Comparison of ENCODE assay signal across 10 cellular contexts in genomic region chr5:132388244-132389050, GRCh38. TPM values are rescaled to one million over a fixed set of nuclear protein-coding genes. Genes with fewer than 3 reads are reported as not detected.
DNase-seq lines count a peak whose midpoint lies in the region; ATAC-seq, FAIRE-seq and TF ChIP-seq lines count a peak whose summit lies in the region.
"Had no signal": no experiment of that assay in that cellular context is flagged by ENCODE, and none has a peak within 500 bp of the region (broad histone marks: within the 10 kb centered on the region; RNA-seq: fewer than 3 reads in every experiment).

No MANE protein-coding gene starts in this region.

- H3K27ac ChIP-seq in HepG2 (ENCODE audit: extremely low read length, insufficient read depth, low read length) (no peak overlapping the region), thyroid gland (peak overlapping the region; percentile 89 to 93 (median 92))
- H3K27ac ChIP-seq: SK-N-MC had no signal

- in situ Hi-C loops in HepG2 (cut with HindIII; ENCODE audit: extremely low pct_ligation_motif_present, low pct_unique_long_range_greater_than_20kb), result loop anchor here (10.0 to 25.0 kb wide), 2 partner anchors 106 to 274 kb away; partner anchors contain the start of genes IL13, IL4 and IRF1

- H3K79me2 ChIP-seq in HepG2 (ENCODE audit: insufficient read depth, low read length), result no peaks in the 10 kb centered on the region

- peak; percentile 58 for DNase-seq in LNCaP clone FGC (ENCODE audit: low read depth)
- DNase-seq in central memory CD8-positive, alpha-beta T cell (ENCODE audit: low spot score in 2 of 2), result no peak
- no peak for DNase-seq in HepG2 (ENCODE audit: low spot score)
- DNase-seq in thyroid gland, result peak; percentile 77
- DNase-seq in 8988T, result no peak
- no peak for DNase-seq in cerebellar nuclear complex (lab: John Stamatoyannopoulos, UW)
- DNase-seq in activated CD4-positive, alpha-beta T cell treated with anti-CD3 and anti-CD28 coated beads, Interleukin-2, amount 50 U/mL, for 1 hour, result no peak
- DNase-seq in Kasumi-1 (lab: John Stamatoyannopoulos, UW), result no peak

- H3K4me3 ChIP-seq in LNCaP clone FGC (ENCODE audit: low read depth, low read length) (no peak overlapping the region), HepG2 (replicated peaks in 1 of 3; ENCODE audit: insufficient read depth in 1 of 3, low read depth in 2 of 3, low read length in 3 of 3) (no peak overlapping the region), thyroid gland (replicated peaks in 1 of 3) (no peak overlapping the region)
- H3K4me3 ChIP-seq: SK-N-MC had no signal

- H3K4me1 ChIP-seq in HepG2 (ENCODE audit: insufficient read depth, low read length), result peaks cover 37% of the 10 kb centered on the region
- H3K4me1 ChIP-seq in thyroid gland, result peaks cover 24 to 59% of the 10 kb centered on the region in 2 donors

- ATAC-seq in central memory CD8-positive, alpha-beta T cell (replicated peaks; ENCODE audit: extremely low read depth, poor library complexity, severe bottlenecking), result no peak
- no peak for ATAC-seq in HepG2

- POLR2A ChIA-PET in HepG2 (lab: Yijun Ruan, JAX), result interaction anchor here (1.0 to 1.6 kb wide), 3 partner anchors 19 to 108 kb away, joined by 4 to 10 read pairs (median 4); partner anchors contain the start of gene SLC22A5

- no peak for TF ChIP-seq RAD21 in HepG2 (CRISPR knock-in tag; IDR thresholded peaks at IDR 0.05)

- H3K4me2 ChIP-seq in HepG2 (ENCODE audit: low read depth, low read length), result no peak overlapping the region

- FAIRE-seq in HepG2 (lab: Jason Lieb, UNC), result peak; percentile 37

- no peaks in the 10 kb centered on the region for H4K20me1 ChIP-seq in HepG2 (ENCODE audit: insufficient read depth, low read length)

- intact Hi-C loops in HepG2 (cut with micrococcal nuclease; ENCODE audit: unreplicated experiment), result loop anchor here (5.0 kb wide), 1 partner anchor 289 kb away; no protein-coding TSS in a partner anchor
- intact Hi-C loops in thyroid gland (cut with DNase I), result loop anchor here (10.0 kb wide), 1 partner anchor 436 kb away; no protein-coding TSS in a partner anchor

- 81% methylated on average over 8 of the region's 8 CpGs for WGBS in HepG2 (ENCODE audit: low lambda C conversion rate)
- WGBS in thyroid gland, 2 donors, result 24 to 26% methylated on average over 8 of the region's 8 CpGs

- H3K27me3 Mint-ChIP-seq in central memory CD8-positive, alpha-beta T cell, result no peaks in the 10 kb centered on the region
- H3K27me3 Mint-ChIP-seq: activated naive CD8-positive, alpha-beta T cell had no signal

- H3K36me3 ChIP-seq in HepG2 (replicated peaks in 1 of 2; ENCODE audit: control insufficient read depth in 1 of 2, insufficient read depth in 2 of 2, low read length in 2 of 2), result peaks cover 1 to 10% of the 10 kb centered on the region in 2 experiments; a peak in 4 of 5 replicates
- H3K36me3 ChIP-seq in thyroid gland, result peaks cover 6 to 8% of the 10 kb centered on the region in 2 donors

- peaks cover 60% of the 10 kb centered on the region for H3K4me1 Mint-ChIP-seq in central memory CD8-positive, alpha-beta T cell

- no peaks in the 10 kb centered on the region for H3K27me3 ChIP-seq in HepG2 (ENCODE audit: control insufficient read depth in 1 of 2, insufficient read depth in 2 of 2, low read length in 2 of 2)
- no peaks in the 10 kb centered on the region for H3K27me3 ChIP-seq in thyroid gland

- H2AFZ ChIP-seq in HepG2 (ENCODE audit: low read length), result no peak overlapping the region

- TF ChIP-seq EP300 in HepG2 (IDR thresholded peaks at IDR 0.05; ENCODE audit: low read depth in 2 of 2, low read length in 2 of 2) (no peak), HepG2 (CRISPR knock-in tag; IDR thresholded peaks at IDR 0.05; ENCODE audit: borderline replicate concordance) (no peak)

- no TSS peak for BruUV-seq in HepG2 (replicated peaks; lab: Mats Ljungman, UMichigan)

- TF ChIP-seq CTCF in LNCaP clone FGC (IDR thresholded peaks at IDR 0.05; ENCODE audit: control insufficient read depth, extremely low read depth, insufficient read depth) (no peak), HepG2 (CRISPR knock-in tag; IDR thresholded peaks at IDR 0.05) (no peak), thyroid gland (IDR thresholded peaks at IDR 0.05) (no peak)

- H3K9ac ChIP-seq in HepG2 (ENCODE audit: insufficient read depth, low read depth, low read length), result no peak overlapping the region

- peak overlapping the region; percentile 60 for H3K27ac Mint-ChIP-seq in central memory CD8-positive, alpha-beta T cell (ENCODE audit: low read depth)

- CTCF ChIA-PET in HepG2 (lab: Yijun Ruan, JAX; ENCODE audit: low intra/inter-chr PET ratio, low total read pairs), result interaction anchor here (4.2 kb wide), 1 partner anchor 113 kb away, joined by 54 read pairs; no protein-coding TSS in a partner anchor

- no peak for TF ChIP-seq POLR2A in HepG2 (IDR thresholded peaks at IDR 0.05; ENCODE audit: insufficient read depth in 1 of 2, low read depth in 2 of 2, low read length in 2 of 2)
- no peak for TF ChIP-seq POLR2A in thyroid gland (IDR thresholded peaks at IDR 0.05)

- no peak overlapping the region for H3K4me3 Mint-ChIP-seq in central memory CD8-positive, alpha-beta T cell
- H3K4me3 Mint-ChIP-seq: activated naive CD8-positive, alpha-beta T cell had no signal

- peaks cover 13% of the 10 kb centered on the region for H3K36me3 Mint-ChIP-seq in central memory CD8-positive, alpha-beta T cell (ENCODE audit: insufficient read depth)
- H3K36me3 Mint-ChIP-seq: activated naive CD8-positive, alpha-beta T cell had no signal

- H3K9me3 Mint-ChIP-seq in central memory CD8-positive, alpha-beta T cell, result no peaks in the 10 kb centered on the region

- H3K9me3 ChIP-seq in HepG2 (ENCODE audit: low read length) (no peaks in the 10 kb centered on the region), thyroid gland (no peaks in the 10 kb centered on the region)

TF ChIP-seq in HepG2, 621 proteins besides CTCF, POLR2A, EP300 and RAD21 (continues in another document):
- TF ChIP-seq RXRB (CRISPR knock-in tag; IDR thresholded peaks at IDR 0.05; ENCODE audit: borderline replicate concordance) (peak; percentile 45), KDM3A (CRISPR knock-in tag; IDR thresholded peaks at IDR 0.05; ENCODE audit: low read depth) (no peak), SIX1 (CRISPR knock-in tag; IDR thresholded peaks at IDR 0.05; ENCODE audit: borderline replicate concordance) (no peak), SIN3B (IDR thresholded peaks at IDR 0.05; ENCODE audit: low read length) (no peak), BCL6 (CRISPR knock-in tag; IDR thresholded peaks at IDR 0.05) (no peak; the same call in 1 of the 2 replicates), MAFK (conservative IDR thresholded peaks at IDR 0.05 in 1 of 2, IDR thresholded peaks at IDR 0.05 in 1 of 2; ENCODE audit: low read length in 2 of 2) (no peak), TFDP1 (CRISPR knock-in tag; IDR thresholded peaks at IDR 0.05; ENCODE audit: borderline replicate concordance) (no peak), ZNF101 (CRISPR knock-in tag; IDR thresholded peaks at IDR 0.05; ENCODE audit: borderline replicate concordance, low read depth) (no peak), ZNF296 (CRISPR knock-in tag; conservative IDR thresholded peaks at IDR 0.05) (no peak), PAX8 (CRISPR knock-in tag; IDR thresholded peaks at IDR 0.05; ENCODE audit: borderline replicate concordance) (no peak), ZSCAN22 (CRISPR knock-in tag; IDR thresholded peaks at IDR 0.05) (no peak), HNF4A (CRISPR knock-in tag; IDR thresholded peaks at IDR 0.05) (0 out of 2 replicates have a peak, but pooled peaks have one; percentile 7), RARA (CRISPR knock-in tag; IDR thresholded peaks at IDR 0.05) (peak; percentile 91)

RNA-seq across cellular contexts. Expression of gene SLC22A5, which starts 18.9 kb away (rescaled TPM):
- total RNA-seq in HepG2 (2016; rRNA removed; fragmentation: Illumina TruSeq; extraction: Trizol), result 4.0 and 7.1 TPM in 2 replicates
- total RNA-seq in HepG2 (2016; cell fraction: cytosol; rRNA removed; fragmentation: Illumina TruSeq; extraction: Trizol; ENCODE audit: low read depth), result 1.7 and 1.8 TPM in 2 replicates
- 2.8 and 7.3 TPM in 2 replicates for total RNA-seq in HepG2 (2016; cell fraction: insoluble cytoplasmic fraction; rRNA removed; fragmentation: Illumina TruSeq; extraction: Trizol)
- total RNA-seq in HepG2 (2016; cell fraction: membrane; rRNA removed; fragmentation: Illumina TruSeq; extraction: Trizol), result 4.9 and 5.0 TPM in 2 replicates
- 9.2 and 10.1 TPM in 2 replicates for total RNA-seq in HepG2 (2016; cell fraction: nucleus; rRNA removed; fragmentation: Illumina TruSeq; extraction: Trizol)
- 15.1 and 17.1 TPM in 2 replicates for polyA plus RNA-seq in HepG2 (2011; rRNA removed)
- polyA plus RNA-seq in HepG2 (2011; cell fraction: cytosol; rRNA removed), result 9.8 and 10.8 TPM in 2 replicates
- polyA plus RNA-seq in HepG2 (2011; cell fraction: nucleus; rRNA removed), result 31.0 and 32.0 TPM in 2 replicates
- 4.3 and 4.5 TPM in 2 replicates for polyA plus RNA-seq in HepG2 (2012)
- 1.2 and 1.3 TPM in 2 replicates for polyA plus RNA-seq in HepG2 (2016; cell fraction: cytosol; fragmentation: Illumina TruSeq; extraction: Trizol; ENCODE audit: low read depth)
- polyA plus RNA-seq in HepG2 (2016; cell fraction: insoluble cytoplasmic fraction; fragmentation: Illumina TruSeq; extraction: Trizol; ENCODE audit: low read depth), result 3.2 and 3.9 TPM in 2 replicates
- polyA plus RNA-seq in HepG2 (2016; cell fraction: membrane; fragmentation: Illumina TruSeq; extraction: Trizol; ENCODE audit: low read depth), result 2.6 TPM in 2 replicates
- 16.4 and 21.5 TPM in 2 replicates for polyA plus RNA-seq in HepG2 (2016; cell fraction: nucleus; fragmentation: Illumina TruSeq; extraction: Trizol; ENCODE audit: insufficient read depth, low read depth)
- polyA minus RNA-seq in HepG2 (2011; rRNA and poly(A)+ RNA removed; ENCODE audit: low replicate concordance), result 40.2 and 159 TPM in 2 replicates
- 4.4 and 5.1 TPM in 2 replicates for polyA minus RNA-seq in HepG2 (2011; cell fraction: cytosol; rRNA and poly(A)+ RNA removed)
- 10.6 and 10.7 TPM in 2 replicates for polyA minus RNA-seq in HepG2 (2011; cell fraction: nucleus; rRNA and poly(A)+ RNA removed)
- total RNA-seq in thyroid gland, result 10 to 100 TPM; 18.1 to 28.3 (median 24.2) TPM

Comparison
In these comparisons a context has a peak if more than half of its experiments do, and no peak if none do; other contexts are left out.
1. DNase-seq: peak in LNCaP clone FGC (single experiment) and thyroid gland (2 of 2); none in central memory CD8-positive, alpha-beta T cell (0 of 2), HepG2 (single experiment), 8988T (single experiment), cerebellar nuclear complex (0 of 2), activated CD4-positive, alpha-beta T cell treated with anti-CD3 and anti-CD28 coated beads, Interleukin-2, amount 50 U/mL, for 1 hour (single experiment) and Kasumi-1 (0 of 2).